In the genomic region with DNA sequence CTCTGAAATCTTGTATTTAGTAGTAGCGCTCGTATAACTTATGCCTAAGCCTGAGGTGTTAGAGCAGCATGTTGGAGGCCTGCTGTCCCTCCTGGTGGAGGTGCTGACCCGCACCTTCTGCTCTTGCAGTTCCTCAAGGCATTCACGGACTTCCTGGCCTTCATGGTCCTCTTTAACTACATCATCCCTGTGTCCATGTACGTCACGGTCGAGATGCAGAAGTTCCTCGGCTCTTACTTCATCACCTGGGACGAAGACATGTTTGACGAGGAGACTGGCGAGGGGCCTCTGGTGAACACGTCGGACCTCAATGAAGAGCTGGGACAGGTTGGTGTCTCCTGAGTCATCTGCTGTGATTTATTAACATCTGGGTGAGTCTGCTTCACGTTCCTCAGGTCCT, we compare ENCODE assay signal across 27 cellular contexts.
"Had no signal": no experiment of that assay in that cellular context is flagged by ENCODE, and none has a peak within 500 bp of the region (broad histone marks: within the 10 kb centered on the region; RNA-seq: fewer than 3 reads in every experiment).

No MANE protein-coding gene starts in this region.

- H3K27ac ChIP-seq: heart right ventricle, lower lobe of right lung, parathyroid adenoma, prostate gland, tibial nerve, uterus had no signal

- H3K9ac ChIP-seq: parathyroid adenoma had no signal

- H3K27me3 ChIP-seq: heart right ventricle, tibial nerve, uterus had no signal

- H3K4me1 ChIP-seq: lower lobe of right lung, parathyroid adenoma, prostate gland, tibial nerve, uterus had no signal

- H3K4me1 Mint-ChIP-seq: mesothelial cell of epicardium; naive B cell; natural killer cell; stimulated activated naive CD8-positive, alpha-beta T cell treated with anti-CD3 and anti-CD28 coated beads, Interleukin-15, amount 100 ng/mL, for 72 hours had no signal

- H3K4me3 ChIP-seq: heart right ventricle, lower lobe of right lung, prostate gland, smooth muscle cell, tibial nerve, uterus had no signal

- H3K36me3 ChIP-seq: prostate gland, uterus had no signal

- H3K9me3 ChIP-seq: heart right ventricle, lower lobe of right lung, prostate gland, tibial nerve, uterus had no signal

- H3K4me3 Mint-ChIP-seq: mesothelial cell of epicardium; naive B cell; natural killer cell; stimulated activated memory B cell treated with anti-CD40 and anti-IgM and Interleukin-4, amounts not matched to agents 10 μg/mL and 1 μg/mL and 100 μg/mL, for 72 hours; stimulated activated naive CD8-positive, alpha-beta T cell treated with anti-CD3 and anti-CD28 coated beads, Interleukin-15, amount 100 ng/mL, for 72 hours; type B pancreatic cell had no signal

- H3K9me3 Mint-ChIP-seq: mesothelial cell of epicardium; naive B cell; natural killer cell; stimulated activated memory B cell treated with anti-CD40 and anti-IgM and Interleukin-4, amounts not matched to agents 10 μg/mL and 1 μg/mL and 100 μg/mL, for 72 hours; stimulated activated naive CD8-positive, alpha-beta T cell treated with anti-CD3 and anti-CD28 coated beads, Interleukin-15, amount 100 ng/mL, for 72 hours; type B pancreatic cell had no signal

- H3K27ac Mint-ChIP-seq: mesothelial cell of epicardium; naive B cell; natural killer cell; stimulated activated memory B cell treated with anti-CD40 and anti-IgM and Interleukin-4, amounts not matched to agents 10 μg/mL and 1 μg/mL and 100 μg/mL, for 72 hours had no signal

- DNase-seq: heart right ventricle; hippocampal formation; kidney glomerular epithelial cell; left cardiac atrium; lower lobe of right lung; mammary epithelial cell; mesenchymal stem cell; naive B cell; natural killer cell; nucleus accumbens; retina; right cardiac atrium; stimulated activated CD4-positive, alpha-beta T cell treated with anti-CD3 and anti-CD28 coated beads, Interleukin-1b, Interleukin-23, amount 100 ng/mL, for 48 hours; stimulated activated CD4-positive, alpha-beta T cell treated with anti-CD3 and anti-CD28 coated beads, Interleukin-2, amount 100 ng/mL, for 48 hours; stimulated activated CD4-positive, alpha-beta T cell treated with anti-CD3 and anti-CD28 coated beads, Interleukin-4, amount 100 ng/mL, for 4 hours; stimulated activated CD8-positive, alpha-beta memory T cell treated with anti-CD3 and anti-CD28 coated beads, Interleukin-4, amount 100 ng/mL, for 48 hours; stimulated activated naive CD4-positive, alpha-beta T cell treated with Interleukin-2 at 50 U/mL for 16 hours; stimulated activated naive CD8-positive, alpha-beta T cell treated with anti-CD3 and anti-CD28 coated beads, Interleukin-15, amount 100 ng/mL, for 72 hours; substantia nigra had no signal

- H3K27me3 Mint-ChIP-seq: naive B cell; stimulated activated memory B cell treated with anti-CD40 and anti-IgM and Interleukin-4, amounts not matched to agents 10 μg/mL and 1 μg/mL and 100 μg/mL, for 72 hours; stimulated activated naive CD8-positive, alpha-beta T cell treated with anti-CD3 and anti-CD28 coated beads, Interleukin-15, amount 100 ng/mL, for 72 hours; type B pancreatic cell had no signal
